Comparison of ENCODE assay signal across 4 cellular contexts in genomic region chr16:19309178-19309577, GRCh38.
A peak's percentile ranks its signal among the peaks of the same experiment; 100 is the strongest.
TF ChIP-seq lines count a peak whose summit lies in the region.

No MANE protein-coding gene starts in this region.

TF ChIP-seq in IMR-90, 13 proteins besides CTCF, POLR2A, EP300 and RAD21:
- TF ChIP-seq RFX5 (IDR thresholded peaks at IDR 0.05; ENCODE audit: low read depth, low read length), result no peak
- no peak for TF ChIP-seq FOS (IDR thresholded peaks at IDR 0.05; ENCODE audit: low read depth, low read length)
- TF ChIP-seq SMC3 (IDR thresholded peaks at IDR 0.05; ENCODE audit: low read depth, low read length), result no peak
- TF ChIP-seq CHD1 (IDR thresholded peaks at IDR 0.05; ENCODE audit: low read depth, low read length), result no peak
- peak; percentile 20; the same call in 1 of the 2 replicates for TF ChIP-seq USF2 (IDR thresholded peaks at IDR 0.05; ENCODE audit: low read depth, low read length)

TF ChIP-seq in Ishikawa, 13 proteins besides CTCF, POLR2A, EP300 and RAD21:
- peak; percentile 85 for TF ChIP-seq USF1 (IDR thresholded peaks at IDR 0.05)
- TF ChIP-seq MAX (IDR thresholded peaks at IDR 0.05), result no peak

TF ChIP-seq in GM12878, 131 proteins besides CTCF, POLR2A, EP300 and RAD21:
- TF ChIP-seq ETV6 (conservative IDR thresholded peaks at IDR 0.05 in 1 of 2, IDR thresholded peaks at IDR 0.05 in 1 of 2; ENCODE audit: borderline replicate concordance in 1 of 2, low read depth in 1 of 2) (no peak), USF1 (IDR thresholded peaks at IDR 0.05; ENCODE audit: borderline replicate concordance, extremely low read length, insufficient read depth, low read depth, low read length) (peak; percentile 5)

TF ChIP-seq in K562, 482 proteins besides CTCF, POLR2A, EP300 and RAD21:
- TF ChIP-seq STAT5A (IDR thresholded peaks at IDR 0.05; ENCODE audit: borderline replicate concordance, low read length), result no peak
- TF ChIP-seq PTTG1 (tag; IDR thresholded peaks at IDR 0.05; ENCODE audit: low read depth), result no peak
- TF ChIP-seq CCNT2 (IDR thresholded peaks at IDR 0.05; ENCODE audit: borderline replicate concordance, extremely low read depth, insufficient read length, low read depth, low read length), result no peak
- TF ChIP-seq SAP30 (IDR thresholded peaks at IDR 0.05; ENCODE audit: borderline replicate concordance, insufficient read depth, low read depth, low read length, poor library complexity, severe bottlenecking), result no peak
- peak; percentile 33; the same call in 1 of the 2 replicates for TF ChIP-seq TFE3 (CRISPR knock-in tag; IDR thresholded peaks at IDR 0.05)
- TF ChIP-seq RAD51 (IDR thresholded peaks at IDR 0.05; ENCODE audit: borderline replicate concordance, low read depth), result 0 out of 2 replicates have a peak, but pooled peaks have one; percentile 18
- TF ChIP-seq MXI1 (IDR thresholded peaks at IDR 0.05; ENCODE audit: low read depth, low read length), result no peak
- TF ChIP-seq ZNF507 (tag; conservative IDR thresholded peaks at IDR 0.05), result no peak
- TF ChIP-seq ZBTB34 (CRISPR knock-in tag; IDR thresholded peaks at IDR 0.05), result no peak
- TF ChIP-seq CTCFL (IDR thresholded peaks at IDR 0.05; ENCODE audit: borderline replicate concordance, insufficient read depth, low read depth, low read length, poor library complexity, severe bottlenecking), result no peak
- TF ChIP-seq USF2 (CRISPR knock-in tag; IDR thresholded peaks at IDR 0.05), result peak; percentile 53
